ENCODE assay signal across 8 cellular contexts in genomic region chr1:116569776-116570357, GRCh38. TPM values are rescaled to one million over a fixed set of nuclear protein-coding genes. Genes with fewer than 3 reads are reported as not detected.
DNase-seq lines count a peak whose midpoint lies in the region; ATAC-seq and TF ChIP-seq lines count a peak whose summit lies in the region.

No MANE protein-coding gene starts in this region.

- no peaks in the 10 kb centered on the region for H3K9me2 ChIP-seq in Karpas-422 (replicated peaks; ENCODE audit: insufficient read depth, low read length)

- peaks cover 30% of the 10 kb centered on the region for H3K4me1 Mint-ChIP-seq in osteocyte (ENCODE audit: unreplicated experiment)

- no peak overlapping the region for H3K27ac ChIP-seq in Karpas-422 (ENCODE audit: low read length)

- peak overlapping the region; percentile 94 for H3K4me2 ChIP-seq in Karpas-422 (ENCODE audit: low read depth, low read length, poor library complexity, severe bottlenecking)

- no peaks in the 10 kb centered on the region for H3K27me3 Mint-ChIP-seq in osteocyte (ENCODE audit: unreplicated experiment)

- H3K4me3 Mint-ChIP-seq in osteocyte (ENCODE audit: unreplicated experiment): peak overlapping the region; percentile 72

- H3K9me3 ChIP-seq in Karpas-422 (ENCODE audit: low read length): no peaks in the 10 kb centered on the region

- ATAC-seq in GM18867 (IDR thresholded peaks at IDR 0.05; ENCODE audit: unreplicated experiment): peak; percentile 25

- H3K79me2 ChIP-seq in Karpas-422 (ENCODE audit: low read length): no peaks in the 10 kb centered on the region

- DNase-seq in Karpas-422: no peak
- peak; percentile 37 for DNase-seq in activated T-cell treated with anti-CD3 and anti-CD28 coated beads for 4 hours
- no peak for DNase-seq in fibroblast of pulmonary artery (ENCODE audit: low read depth)
- no peak for DNase-seq in osteocyte (ENCODE audit: extremely low spot score, unreplicated experiment)
- DNase-seq in AG08396 (ENCODE audit: low spot score): no peak
- DNase-seq in NCI-H1092 (lab: John Stamatoyannopoulos, UW): no peak
- DNase-seq in COLO829 (ENCODE audit: low spot score): no peak

- H3K9me3 Mint-ChIP-seq in osteocyte (ENCODE audit: unreplicated experiment): no peaks in the 10 kb centered on the region

- TF ChIP-seq CTCF in fibroblast of pulmonary artery (IDR thresholded peaks at IDR 0.05; ENCODE audit: low read length, missing control alignments) (no peak), osteocyte (IDR thresholded peaks at IDR 0.05) (no peak)

- peak overlapping the region; percentile 89 for H3K4me3 ChIP-seq in Karpas-422 (ENCODE audit: low read length)
- H3K4me3 ChIP-seq in fibroblast of pulmonary artery (replicated peaks; ENCODE audit: low read depth, low read length): peak overlapping the region; percentile 69

- H3K4me1 ChIP-seq in Karpas-422 (ENCODE audit: low read length): peaks cover 27% of the 10 kb centered on the region

- no peaks in the 10 kb centered on the region for H3K36me3 ChIP-seq in Karpas-422 (ENCODE audit: insufficient read depth, low read length)

- peak overlapping the region; percentile 77 for H3K9ac ChIP-seq in Karpas-422 (ENCODE audit: low read length)

- peak overlapping the region; percentile 85 for H3K27ac Mint-ChIP-seq in osteocyte (ENCODE audit: unreplicated experiment)

- H4K20me1 ChIP-seq in Karpas-422 (ENCODE audit: insufficient read depth, low read depth, low read length): no peaks in the 10 kb centered on the region

- H2AFZ ChIP-seq in Karpas-422 (ENCODE audit: low read length): peak overlapping the region; percentile 97; the same call in 1 of the 2 replicates

- no peaks in the 10 kb centered on the region for H3K36me3 Mint-ChIP-seq in osteocyte (ENCODE audit: unreplicated experiment)

- no peaks in the 10 kb centered on the region for H3K27me3 ChIP-seq in Karpas-422 (ENCODE audit: low read length)

RNA-seq across cellular contexts. Expression of gene CD58, which starts 1.0 kb away (rescaled TPM):
- 1.2 and 2.3 TPM in 2 replicates for total RNA-seq in Karpas-422 (2014; rRNA removed; shearing (Covaris generic); ENCODE audit: low replicate concordance)
- 11.0 and 11.1 TPM in 2 replicates for total RNA-seq in osteocyte
